ENCODE assay signal across 8 cellular contexts in genomic region chr3:23805881-23806321, GRCh38. TPM values are rescaled to one million over a fixed set of nuclear protein-coding genes. Genes with fewer than 3 reads are reported as not detected.
DNase-seq lines count a peak whose midpoint lies in the region; ATAC-seq, FAIRE-seq and TF ChIP-seq lines count a peak whose summit lies in the region.

UBE2E1 (plus strand) TSS chr3:23805955; CDS start chr3:23807270, 1,315 bp downstream.

- no peaks in the 10 kb centered on the region for H3K9me2 ChIP-seq in DOHH2 (replicated peaks; ENCODE audit: control insufficient read depth, low read length)

- peaks cover 10% of the 10 kb centered on the region for H3K27me3 Mint-ChIP-seq in activated naive CD8-positive, alpha-beta T cell treated with anti-CD3 and anti-CD28 coated beads, Interleukin-2, amount 50 U/mL, for 24 hours

- H3K36me3 Mint-ChIP-seq in activated naive CD8-positive, alpha-beta T cell treated with anti-CD3 and anti-CD28 coated beads, Interleukin-2, amount 50 U/mL, for 24 hours (ENCODE audit: low read depth), result peaks cover 11% of the 10 kb centered on the region

- no peaks in the 10 kb centered on the region for H3K9me3 ChIP-seq in DOHH2 (ENCODE audit: control insufficient read depth, insufficient read depth, low read length)
- no peaks in the 10 kb centered on the region for H3K9me3 ChIP-seq in cardiac muscle cell (ENCODE audit: low read depth)

- H3K4me1 Mint-ChIP-seq in activated naive CD8-positive, alpha-beta T cell treated with anti-CD3 and anti-CD28 coated beads, Interleukin-2, amount 50 U/mL, for 24 hours, result peaks cover 45% of the 10 kb centered on the region

- ATAC-seq in GM21367 (IDR thresholded peaks at IDR 0.05; ENCODE audit: unreplicated experiment), result peak; percentile 54
- ATAC-seq in activated naive CD8-positive, alpha-beta T cell treated with anti-CD3 and anti-CD28 coated beads, Interleukin-2, amount 50 U/mL, for 24 hours, result peak; percentile 60

- peak within 1 kb of the TSS; percentile 89 for H3K27ac Mint-ChIP-seq in activated naive CD8-positive, alpha-beta T cell treated with anti-CD3 and anti-CD28 coated beads, Interleukin-2, amount 50 U/mL, for 24 hours

- H3F3A ChIP-seq in DOHH2 (ENCODE audit: control insufficient read depth, insufficient read depth), result peaks cover 33% of the 10 kb centered on the region

- no peaks in the 10 kb centered on the region for H3K9me3 Mint-ChIP-seq in activated naive CD8-positive, alpha-beta T cell treated with anti-CD3 and anti-CD28 coated beads, Interleukin-2, amount 50 U/mL, for 24 hours

- H3K27me3 ChIP-seq in DOHH2 (ENCODE audit: control insufficient read depth, low read length) (peaks cover 10% of the 10 kb centered on the region), cardiac muscle cell (no peaks in the 10 kb centered on the region)

- H3K4me3 ChIP-seq in DOHH2 (ENCODE audit: low read length) (peak within 1 kb of the TSS; percentile 74), cardiac muscle cell (peak within 1 kb of the TSS; percentile 98)

- DNase-seq in HTR-8/SVneo (ENCODE audit: insufficient read length, low spot score) (peak; percentile 60), SW480 (ENCODE audit: low spot score) (peak; percentile 72), cardiac muscle cell (ENCODE audit: low read depth in 1 of 2, low spot score in 1 of 2) (peak; percentile 83 to 84), pons (ENCODE audit: low spot score) (peak; percentile 64), urothelium cell line (ENCODE audit: low spot score) (peak; percentile 81)
- peak; percentile 67 for DNase-seq in activated naive CD8-positive, alpha-beta T cell treated with anti-CD3 and anti-CD28 coated beads, Interleukin-2, amount 50 U/mL, for 24 hours

- H3K4me1 ChIP-seq in DOHH2 (ENCODE audit: control insufficient read depth, low read length) (peaks cover 44% of the 10 kb centered on the region), cardiac muscle cell (ENCODE audit: low read depth) (peaks cover 31% of the 10 kb centered on the region)

- H3K4me3 Mint-ChIP-seq in activated naive CD8-positive, alpha-beta T cell treated with anti-CD3 and anti-CD28 coated beads, Interleukin-2, amount 50 U/mL, for 24 hours, result peak within 1 kb of the TSS; percentile 85

- TF ChIP-seq CTCF in DOHH2 (IDR thresholded peaks at IDR 0.05; ENCODE audit: low read depth, low read length, poor library complexity, severe bottlenecking) (no peak), cardiac muscle cell (IDR thresholded peaks at IDR 0.05; ENCODE audit: low read depth, low read length) (no peak)

- H3K4me2 ChIP-seq in DOHH2 (ENCODE audit: low read length), result peak within 1 kb of the TSS; percentile 72

- FAIRE-seq in HTR-8/SVneo (lab: Jason Lieb, UNC) (peak; percentile 13), urothelium cell line (lab: Jason Lieb, UNC) (peak; percentile 52)

- H3K79me2 ChIP-seq in DOHH2 (ENCODE audit: control insufficient read depth, low read length), result peaks cover 34% of the 10 kb centered on the region

- H3K36me3 ChIP-seq in DOHH2 (ENCODE audit: control insufficient read depth, low read length) (peaks cover 23% of the 10 kb centered on the region), cardiac muscle cell (no peaks in the 10 kb centered on the region)

- H4K20me1 ChIP-seq in DOHH2 (ENCODE audit: control insufficient read depth, insufficient read depth, low read depth, low read length), result peaks cover 4% of the 10 kb centered on the region

- H3K27ac ChIP-seq in DOHH2 (ENCODE audit: low read depth, low read length), result no peak within 1 kb of the TSS
- peak within 1 kb of the TSS; percentile 95 for H3K27ac ChIP-seq in cardiac muscle cell

RNA-seq across cellular contexts. Expression of gene UBE2E1, which starts in this region (rescaled TPM):
- total RNA-seq in cardiac muscle cell, result 198 and 202 TPM in 2 replicates
- polyA plus RNA-seq in cardiac muscle cell, result 26.8 and 33.5 TPM in 2 replicates
